Comparison of ENCODE assay signal across 7 cellular contexts in genomic region chr17:77445908-77446535, GRCh38.
DNase-seq lines count a peak whose midpoint lies in the region; TF ChIP-seq lines count a peak whose summit lies in the region.

No MANE protein-coding gene starts in this region.

- H3K27me3 ChIP-seq in GM23248 (replicated peaks; ENCODE audit: insufficient read depth) (no peaks in the 10 kb centered on the region), Peyer's patch (no peaks in the 10 kb centered on the region), duodenal mucosa (ENCODE audit: control insufficient read depth in 1 of 2, insufficient read depth in 2 of 2, low read length in 2 of 2) (no peaks in the 10 kb centered on the region), parathyroid adenoma (ENCODE audit: control insufficient read depth, insufficient read depth, low read length) (no peaks in the 10 kb centered on the region), mesendoderm (ENCODE audit: insufficient read depth, low read length, poor library complexity) (no peaks in the 10 kb centered on the region)

- H3K4me2 ChIP-seq in GM23248 (ENCODE audit: unreplicated experiment) (no peak overlapping the region), parathyroid adenoma (ENCODE audit: low read length) (no peak overlapping the region), mesendoderm (ENCODE audit: low read length) (no peak overlapping the region)

- no peak overlapping the region for H3K4ac ChIP-seq in mesendoderm (ENCODE audit: low read depth, low read length)

- peak in 1 of 2 donors; percentile 36 for TF ChIP-seq POLR2A in Peyer's patch (IDR thresholded peaks at IDR 0.05)

- WGBS in GM23248 (ENCODE audit: low coverage in 1 of 2, low lambda C conversion rate in 2 of 2, missing lambda C conversion rate in 2 of 2), 2 experiments, result 92 to 94% methylated on average over 14 of the region's 14 CpGs
- no CpG with 5 or more reads among the region's 14 CpGs for WGBS in mesendoderm (ENCODE audit: extremely low coverage, insufficient coverage, low lambda C conversion rate)

- peaks cover 49% of the 10 kb centered on the region for H3K4me1 ChIP-seq in GM23248 (ENCODE audit: insufficient read depth)
- peaks cover 19 to 97% (median 62%) of the 10 kb centered on the region in 4 donors for H3K4me1 ChIP-seq in Peyer's patch
- peaks cover 77 to 86% of the 10 kb centered on the region in 2 donors for H3K4me1 ChIP-seq in duodenal mucosa (ENCODE audit: control insufficient read depth in 1 of 2, insufficient read depth in 2 of 2, low read length in 2 of 2)
- peaks cover 45% of the 10 kb centered on the region for H3K4me1 ChIP-seq in parathyroid adenoma
- peaks cover 12% of the 10 kb centered on the region for H3K4me1 ChIP-seq in mesendoderm (ENCODE audit: control insufficient read depth, low read depth, low read length)

- H2BK120ac ChIP-seq in mesendoderm (ENCODE audit: low read depth, low read length), result no peak overlapping the region

- H2AFZ ChIP-seq in GM23248 (no peak overlapping the region), parathyroid adenoma (no peak overlapping the region)

- H4K8ac ChIP-seq in mesendoderm (ENCODE audit: low read depth, low read length), result no peak overlapping the region

- H3K23ac ChIP-seq in mesendoderm (ENCODE audit: low read length), result no peak overlapping the region

- H2AK5ac ChIP-seq in mesendoderm (ENCODE audit: low read length), result no peak overlapping the region

- H3K79me1 ChIP-seq in mesendoderm (ENCODE audit: low read length), result peaks cover 30% of the 10 kb centered on the region

- peak overlapping the region; percentile 34; the same call in 1 of the 2 replicates for H3K9ac ChIP-seq in GM23248
- H3K9ac ChIP-seq in duodenal mucosa (ENCODE audit: low read depth in 1 of 2, low read length in 2 of 2), result peak overlapping the region; percentile 45 to 52
- H3K9ac ChIP-seq in parathyroid adenoma, result no peak overlapping the region
- no peak overlapping the region for H3K9ac ChIP-seq in mesendoderm (ENCODE audit: low read length)

- H4K5ac ChIP-seq in mesendoderm (ENCODE audit: low read length), result no peak overlapping the region

- no peaks in the 10 kb centered on the region for H3K9me2 ChIP-seq in GM23248 (ENCODE audit: insufficient read depth)

- H3K27ac ChIP-seq in GM23248 (peak overlapping the region; percentile 81), Peyer's patch (peak overlapping the region; percentile 82 to 98 (median 86)), duodenal mucosa (ENCODE audit: low read depth, low read length) (peak overlapping the region; percentile 62), parathyroid adenoma (peak overlapping the region; percentile 53), mesendoderm (ENCODE audit: low read depth, low read length) (no peak overlapping the region)

- in situ Hi-C loops in GM23248 (cut with MboI), result no loop called here

- H3K56ac ChIP-seq in mesendoderm (ENCODE audit: low read length), result no peak overlapping the region

- no peak overlapping the region for H2BK15ac ChIP-seq in mesendoderm (replicated peaks; ENCODE audit: low read depth)

- TF ChIP-seq CTCF in Peyer's patch (IDR thresholded peaks at IDR 0.05) (no peak), parathyroid adenoma (IDR thresholded peaks at IDR 0.05) (no peak), GM10266 (IDR thresholded peaks at IDR 0.05; ENCODE audit: control insufficient read depth, insufficient read depth, low read depth, missing control alignments) (no peak)

- H3K4me3 ChIP-seq in GM23248 (no peak overlapping the region), Peyer's patch (peak overlapping the region; percentile 14 to 46 (median 26)), duodenal mucosa (ENCODE audit: low read depth in 1 of 2, low read length in 2 of 2) (peak overlapping the region; percentile 41 to 69), parathyroid adenoma (ENCODE audit: low read depth, low read length) (no peak overlapping the region), mesendoderm (ENCODE audit: low read length) (no peak overlapping the region)

- H3K9me3 ChIP-seq in GM23248 (ENCODE audit: low read depth) (no peaks in the 10 kb centered on the region), Peyer's patch (no peaks in the 10 kb centered on the region), duodenal mucosa (ENCODE audit: control insufficient read depth in 1 of 2, low read length in 2 of 2) (no peaks in the 10 kb centered on the region), parathyroid adenoma (ENCODE audit: control insufficient read depth, low read length) (no peaks in the 10 kb centered on the region)

- DNase-seq in GM23248 (no peak), Peyer's patch (peak; percentile 79 to 94 (median 83)), mesendoderm (no peak), GM10266 (ENCODE audit: extremely low spot score) (no peak), DMS153 treated with DMSO at 0.1 percent for 48 hours (lab: John Stamatoyannopoulos, UW; ENCODE audit: unreplicated experiment) (no peak)

- H3K18ac ChIP-seq in mesendoderm (ENCODE audit: low read length), result no peak overlapping the region

- H3K36me3 ChIP-seq in GM23248 (ENCODE audit: low read depth) (no peaks in the 10 kb centered on the region), Peyer's patch (no peaks in the 10 kb centered on the region), duodenal mucosa (ENCODE audit: control insufficient read depth in 1 of 2, insufficient read depth in 2 of 2, low read length in 2 of 2) (peaks cover 0 to 6% of the 10 kb centered on the region in 2 donors), parathyroid adenoma (ENCODE audit: control insufficient read depth, insufficient read depth, low read length) (no peaks in the 10 kb centered on the region), mesendoderm (ENCODE audit: control insufficient read depth, insufficient read depth, low read length) (no peaks in the 10 kb centered on the region)

- H2BK5ac ChIP-seq in mesendoderm (ENCODE audit: low read length), result no peak overlapping the region

- H4K20me1 ChIP-seq in GM23248 (ENCODE audit: insufficient read depth), result no peaks in the 10 kb centered on the region; the same call in 1 of the 2 replicates

- H3K79me2 ChIP-seq in GM23248 (ENCODE audit: insufficient read depth) (peaks cover 100% of the 10 kb centered on the region), parathyroid adenoma (peaks cover 67% of the 10 kb centered on the region), mesendoderm (ENCODE audit: control insufficient read depth, insufficient read depth, low read length) (peaks cover 16% of the 10 kb centered on the region)

- H3F3A ChIP-seq in GM23248 (ENCODE audit: insufficient read depth), result peaks cover 56% of the 10 kb centered on the region

Comparison
In these comparisons a context has a peak if more than half of its experiments do, and no peak if none do; other contexts are left out.
1. DNase-seq: peak in Peyer's patch (3 of 3); none in GM23248 (single experiment), mesendoderm (single experiment), GM10266 (single experiment) and DMS153 treated with DMSO at 0.1 percent for 48 hours (single experiment).
2. H3K4me3 ChIP-seq: peak in Peyer's patch (4 of 4) and duodenal mucosa (2 of 2); none in GM23248 (single experiment), parathyroid adenoma (single experiment) and mesendoderm (single experiment).
3. H3K9ac ChIP-seq: peak in GM23248 (single experiment) and duodenal mucosa (2 of 2); none in parathyroid adenoma (single experiment) and mesendoderm (single experiment).